Comparison of ENCODE assay signal across 19 cellular contexts in the genomic region with DNA sequence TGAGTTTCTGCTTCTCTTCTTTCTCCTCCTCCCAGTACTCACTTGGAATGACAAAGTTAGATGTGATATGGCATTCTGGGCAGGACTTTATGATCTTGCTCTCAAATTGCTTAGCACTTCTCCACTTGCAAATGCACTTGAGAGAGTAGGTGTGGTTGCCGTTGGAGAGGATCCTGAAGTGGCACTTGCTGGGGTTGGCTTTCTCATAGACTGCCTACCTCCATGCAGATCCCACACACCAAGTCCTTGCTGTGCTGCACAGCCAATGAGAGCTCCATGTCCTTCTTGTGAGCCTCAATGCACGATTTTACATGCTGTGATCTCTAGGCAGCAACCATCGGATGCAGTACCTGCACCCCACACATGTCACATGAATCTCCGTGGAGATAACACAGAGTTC.
"Had no signal": no experiment of that assay in that cellular context is flagged by ENCODE, and none has a peak within 500 bp of the region (broad histone marks: within the 10 kb centered on the region; RNA-seq: fewer than 3 reads in every experiment).

No MANE protein-coding gene starts in this region.

- H3K27me3 ChIP-seq: tibial nerve, vagina had no signal

- H3K4me3 ChIP-seq: heart left ventricle, mucosa of descending colon, tibial nerve, vagina had no signal

- H3K27ac ChIP-seq: epithelial cell of prostate, heart left ventricle, tibial nerve, vagina had no signal

- H3K36me3 ChIP-seq: heart left ventricle, tibial nerve, vagina had no signal

- H3K9me3 ChIP-seq: mucosa of descending colon, tibial nerve, vagina had no signal

- H3K4me1 ChIP-seq: heart left ventricle, tibial nerve, vagina had no signal

- DNase-seq: activated CD4-positive, alpha-beta memory T cell treated with anti-CD3 and anti-CD28 coated beads for 36 hours; activated CD4-positive, alpha-beta T cell treated with anti-CD3 and anti-CD28 coated beads for 36 hours; activated CD8-positive, alpha-beta memory T cell treated with anti-CD3 and anti-CD28 coated beads, Interleukin-2, amount 10 ng/mL, durations not matched to agents 7 days and 5 days; activated naive CD4-positive, alpha-beta T cell treated with anti-CD3 and anti-CD28 coated beads for 36 hours; activated naive CD8-positive, alpha-beta T cell treated with anti-CD3 and anti-CD28 coated beads, Interleukin-2, amount 50 U/mL, for 24 hours; activated T-cell treated with anti-CD3 and anti-CD28 coated beads, Interleukin-2, amount 50 U/mL, for 1 hour; aorta; cortex of kidney; effector memory CD4-positive, alpha-beta T cell; foreskin melanocyte; heart left ventricle; left colon; mammary epithelial cell; mucosa of descending colon; naive thymus-derived CD8-positive, alpha-beta T cell; retina had no signal
